ENCODE assay signal across 8 cellular contexts in genomic region chr11:69301491-69302401, GRCh38. TPM values are rescaled to one million over a fixed set of nuclear protein-coding genes. Genes with fewer than 3 reads are reported as not detected.
DNase-seq lines count a peak whose midpoint lies in the region; ATAC-seq and TF ChIP-seq lines count a peak whose summit lies in the region.

No MANE protein-coding gene starts in this region.

- TF ChIP-seq CTCF in MCF 10A (IDR thresholded peaks at IDR 0.05; ENCODE audit: unreplicated experiment) (no peak), omental fat pad (IDR thresholded peaks at IDR 0.05) (no peak)

- no peak overlapping the region for H4K8ac ChIP-seq in neuronal stem cell (ENCODE audit: low read depth, low read length)

- intact Hi-C loops in MCF 10A (cut with micrococcal nuclease) = no loop called here

- peaks cover 7% of the 10 kb centered on the region for H3K9me3 Mint-ChIP-seq in MCF 10A (ENCODE audit: unreplicated experiment)

- no peaks in the 10 kb centered on the region for H3K27me3 Mint-ChIP-seq in MCF 10A (ENCODE audit: insufficient read depth, unreplicated experiment)

- H3K79me1 ChIP-seq in neuronal stem cell (ENCODE audit: low read depth, low read length) = no peaks in the 10 kb centered on the region

- H2BK15ac ChIP-seq in neuronal stem cell (ENCODE audit: low read length) = peak overlapping the region; percentile 79

- H3K4me1 Mint-ChIP-seq in MCF 10A (ENCODE audit: insufficient read depth, unreplicated experiment) = peaks cover 57% of the 10 kb centered on the region

- peaks cover 0 to 2% (median 2%) of the 10 kb centered on the region in 3 experiments for H3K27me3 ChIP-seq in neuronal stem cell (ENCODE audit: control insufficient read depth in 3 of 3, insufficient read depth in 3 of 3, low read depth in 1 of 3, low read length in 3 of 3)

- no peak overlapping the region for H3K4me3 Mint-ChIP-seq in MCF 10A (ENCODE audit: unreplicated experiment)

- POLR2A ChIA-PET in MCF 10A (lab: Yijun Ruan, JAX) = interaction anchor here (0.6 to 1.1 kb wide), 3 partner anchors 20 to 554 kb away, joined by 3 read pairs; no protein-coding TSS in a partner anchor

- no peak overlapping the region for H3K9ac ChIP-seq in neuronal stem cell (ENCODE audit: low read depth, low read length, poor library complexity)

- no peaks in the 10 kb centered on the region for H3K9me3 ChIP-seq in neuronal stem cell (replicated peaks in 1 of 2; ENCODE audit: control insufficient read depth in 2 of 2, insufficient read depth in 1 of 2, low read depth in 1 of 2, low read length in 2 of 2)

- peak overlapping the region; percentile 85 for H2AK5ac ChIP-seq in neuronal stem cell (ENCODE audit: low read depth, low read length)

- CTCF ChIA-PET in MCF 10A (lab: Yijun Ruan, JAX) = no interaction called here

- peak overlapping the region; percentile 43 for H2BK5ac ChIP-seq in neuronal stem cell (ENCODE audit: low read length)

- H3K23ac ChIP-seq in neuronal stem cell (ENCODE audit: low read depth, low read length, poor library complexity) = peak overlapping the region; percentile 13

- peak overlapping the region; percentile 60 for H3K18ac ChIP-seq in neuronal stem cell (ENCODE audit: low read length)

- H2BK120ac ChIP-seq in neuronal stem cell (ENCODE audit: low read depth, low read length) = peak overlapping the region; percentile 33

- H2BK12ac ChIP-seq in neuronal stem cell (ENCODE audit: low read length) = peak overlapping the region; percentile 92

- no peak overlapping the region for H4K91ac ChIP-seq in neuronal stem cell (ENCODE audit: low read depth, low read length, poor library complexity)

- no peak overlapping the region for H3K4ac ChIP-seq in neuronal stem cell (ENCODE audit: low read length)

- peak overlapping the region; percentile 17 for H3K27ac Mint-ChIP-seq in MCF 10A (ENCODE audit: low read depth, unreplicated experiment)

- no peak overlapping the region for H3K4me2 ChIP-seq in neuronal stem cell (ENCODE audit: insufficient read depth, low read length, poor library complexity, severe bottlenecking)

- H3K36me3 Mint-ChIP-seq in MCF 10A (ENCODE audit: insufficient read depth, unreplicated experiment) = no peaks in the 10 kb centered on the region

- no CpG with 5 or more reads among the region's 13 CpGs for WGBS in neuronal stem cell (ENCODE audit: extremely low coverage in 2 of 2, insufficient read length in 2 of 2, insufficient replicate concordance in 1 of 2), 2 donors

- peak; percentile 14 for DNase-seq in GDM1 (lab: John Stamatoyannopoulos, UW)
- peak; percentile 99 for DNase-seq in M059J (ENCODE audit: low read depth)
- DNase-seq in MCF 10A (ENCODE audit: unreplicated experiment) = peak; percentile 96
- no peak for DNase-seq in neuronal stem cell (ENCODE audit: low spot score)
- DNase-seq in omental fat pad (ENCODE audit: low spot score) = no peak
- DNase-seq in central memory CD4-positive, alpha-beta T cell = no peak

- H3K4me3 ChIP-seq in neuronal stem cell (ENCODE audit: low read length in 2 of 2) = no peak overlapping the region

- no peaks in the 10 kb centered on the region for H3K36me3 ChIP-seq in neuronal stem cell (replicated peaks in 1 of 2; ENCODE audit: control insufficient read depth in 2 of 2, insufficient read depth in 2 of 2, low read length in 2 of 2)

- BruUV-seq in MCF 10A (replicated peaks; lab: Mats Ljungman, UMichigan) = no TSS peak

- H3K27ac ChIP-seq in neuronal stem cell (replicated peaks; ENCODE audit: low read length) = no peak overlapping the region

- no peak overlapping the region for H2AFZ ChIP-seq in neuronal stem cell (ENCODE audit: low read length)

- H3K14ac ChIP-seq in neuronal stem cell (ENCODE audit: low read length) = peak overlapping the region; percentile 48

- H3K4me1 ChIP-seq in neuronal stem cell (ENCODE audit: control insufficient read depth in 2 of 2, insufficient read depth in 1 of 2, low read depth in 1 of 2, low read length in 2 of 2) = peaks cover 10 to 12% of the 10 kb centered on the region in 2 donors

- ATAC-seq in HG03108 (IDR thresholded peaks at IDR 0.05; ENCODE audit: unreplicated experiment) (no peak), omental fat pad (ENCODE audit: low FRiP score) (no peak), GM21825 (IDR thresholded peaks at IDR 0.05; ENCODE audit: unreplicated experiment) (no peak)

RNA-seq across cellular contexts. Expression of gene MYEOV, which starts 7.8 kb away (rescaled TPM):
- total RNA-seq in M059J (2014; rRNA removed; shearing (Covaris generic)) = 2.7 TPM in 2 replicates
- total RNA-seq in MCF 10A (2022) (0.49 TPM in 1 of 2 replicates, not detected in the other), omental fat pad (1 to 10 TPM in 1 of 4 donors, under 1 TPM in 3; 0.65 to 8.9 (median 0.83) TPM)
- 0.08 TPM for polyA plus RNA-seq in neuronal stem cell (2013, experiment 1 of 2)
- polyA plus RNA-seq in neuronal stem cell (2013, experiment 2 of 2) = 0.26 TPM

Comparison
In these comparisons a context has a peak if more than half of its experiments do, and no peak if none do; other contexts are left out.
1. DNase-seq: peak in GDM1 (single experiment), M059J (single experiment) and MCF 10A (single experiment); none in neuronal stem cell (single experiment), omental fat pad (single experiment) and central memory CD4-positive, alpha-beta T cell (single experiment).